8 cellular contexts compared by ENCODE assay signal in genomic region chr10:128124813-128125403, GRCh38. TPM values are rescaled to one million over a fixed set of nuclear protein-coding genes. Genes with fewer than 3 reads are reported as not detected.
DNase-seq lines count a peak whose midpoint lies in the region; ATAC-seq, FAIRE-seq and TF ChIP-seq lines count a peak whose summit lies in the region.

No MANE protein-coding gene starts in this region.

- H3K36me3 ChIP-seq in HepG2 (replicated peaks in 1 of 2; ENCODE audit: control insufficient read depth in 1 of 2, insufficient read depth in 2 of 2, low read length in 2 of 2) (peaks cover 0 to 24% of the 10 kb centered on the region in 2 experiments; a peak in 4 of 5 replicates), right lobe of liver (no peaks in the 10 kb centered on the region), WERI-Rb-1 (peaks cover 58% of the 10 kb centered on the region)

- in situ Hi-C loops in HepG2 (cut with HindIII; ENCODE audit: extremely low pct_ligation_motif_present, low pct_unique_long_range_greater_than_20kb) = no loop called here

- H3K27me3 ChIP-seq in HepG2 (ENCODE audit: control insufficient read depth in 1 of 2, insufficient read depth in 2 of 2, low read length in 2 of 2) (no peaks in the 10 kb centered on the region), right lobe of liver (peaks cover 0 to 28% of the 10 kb centered on the region in 2 donors), WERI-Rb-1 (ENCODE audit: insufficient read depth, low read depth, severe bottlenecking) (no peaks in the 10 kb centered on the region)

- peak overlapping the region; percentile 74 to 93 (median 79) for H3K4me3 ChIP-seq in HepG2 (replicated peaks in 1 of 3; ENCODE audit: insufficient read depth in 1 of 3, low read depth in 2 of 3, low read length in 3 of 3)
- H3K4me3 ChIP-seq in right lobe of liver = no peak overlapping the region
- peak overlapping the region; percentile 97 for H3K4me3 ChIP-seq in WERI-Rb-1 (ENCODE audit: low read depth, low read length)
- peak overlapping the region; percentile 83 for H3K4me3 ChIP-seq in iPS-18c (ENCODE audit: insufficient read depth, low read depth, low read length)

- peaks cover 47% of the 10 kb centered on the region for H3K79me2 ChIP-seq in HepG2 (ENCODE audit: insufficient read depth, low read length)

- H3K4me2 ChIP-seq in HepG2 (ENCODE audit: low read depth, low read length) = peak overlapping the region; percentile 87

- no peak overlapping the region for H2AFZ ChIP-seq in HepG2 (ENCODE audit: low read length)

- POLR2A ChIA-PET in HepG2 (lab: Yijun Ruan, JAX) = no interaction called here

- intact Hi-C loops in HepG2 (cut with micrococcal nuclease; ENCODE audit: unreplicated experiment) = loop anchor here (1.0 kb wide), 2 partner anchors 32 to 87 kb away; no protein-coding TSS in a partner anchor
- intact Hi-C loops in right lobe of liver (cut with DNase I) = no loop called here

- no peak for TF ChIP-seq CTCF in HepG2 (CRISPR knock-in tag; IDR thresholded peaks at IDR 0.05)
- no peak for TF ChIP-seq CTCF in right lobe of liver (IDR thresholded peaks at IDR 0.05)
- no peak for TF ChIP-seq CTCF in WERI-Rb-1 (IDR thresholded peaks at IDR 0.05; ENCODE audit: low read depth, low read length)

- peak overlapping the region; percentile 80 for H3K27ac ChIP-seq in HepG2 (ENCODE audit: extremely low read length, insufficient read depth, low read length)
- H3K27ac ChIP-seq in right lobe of liver = no peak overlapping the region
- H3K27ac ChIP-seq in WERI-Rb-1 = peak overlapping the region; percentile 97

- 8% methylated on average over 7 of the region's 11 CpGs for WGBS in HepG2 (ENCODE audit: low lambda C conversion rate)
- WGBS in right lobe of liver (ENCODE audit: insufficient coverage, low coverage, low lambda C conversion rate, missing lambda C conversion rate) = 45% methylated on average over 7 of the region's 11 CpGs

- DNase-seq in HepG2 (ENCODE audit: low spot score) (no peak), right lobe of liver (no peak), WERI-Rb-1 (no peak)
- no peak for DNase-seq in effector CD4-positive, alpha-beta T cell
- DNase-seq in stimulated activated CD4-positive, alpha-beta T cell treated with anti-CD3 and anti-CD28 coated beads, Interleukin-2, amount 100 ng/mL, for 48 hours = no peak

- no peaks in the 10 kb centered on the region for H4K20me1 ChIP-seq in HepG2 (ENCODE audit: insufficient read depth, low read length)

- no peak for FAIRE-seq in HepG2 (lab: Jason Lieb, UNC)

- CTCF ChIA-PET in HepG2 (lab: Yijun Ruan, JAX; ENCODE audit: low intra/inter-chr PET ratio, low total read pairs) = no interaction called here

- peak overlapping the region; percentile 86 for H3K9ac ChIP-seq in HepG2 (ENCODE audit: insufficient read depth, low read depth, low read length)

- H3K4me1 ChIP-seq in HepG2 (ENCODE audit: insufficient read depth, low read length) (peaks cover 34% of the 10 kb centered on the region), right lobe of liver (peaks cover 0 to 15% (median 4%) of the 10 kb centered on the region in 4 donors)

- TF ChIP-seq RAD21 in HepG2 (CRISPR knock-in tag; IDR thresholded peaks at IDR 0.05) = no peak

- ATAC-seq in HepG2 (0 out of 3 replicates have a peak, but pooled peaks have one; percentile 4), right lobe of liver (no peak), HG03342 (IDR thresholded peaks at IDR 0.05; ENCODE audit: unreplicated experiment) (no peak), GM19351 (IDR thresholded peaks at IDR 0.05; ENCODE audit: unreplicated experiment) (no peak)

- TSS peak; percentile 45 for BruUV-seq in HepG2 (replicated peaks; lab: Mats Ljungman, UMichigan)

- TF ChIP-seq EP300 in HepG2 (IDR thresholded peaks at IDR 0.05; ENCODE audit: low read depth in 2 of 2, low read length in 2 of 2) (no peak), HepG2 (CRISPR knock-in tag; IDR thresholded peaks at IDR 0.05; ENCODE audit: borderline replicate concordance) (no peak)

- TF ChIP-seq POLR2A in HepG2 (IDR thresholded peaks at IDR 0.05; ENCODE audit: insufficient read depth in 1 of 2, low read depth in 2 of 2, low read length in 2 of 2) = no peak
- no peak for TF ChIP-seq POLR2A in right lobe of liver (IDR thresholded peaks at IDR 0.05)

- no peaks in the 10 kb centered on the region for H3K9me3 ChIP-seq in HepG2 (ENCODE audit: low read length)
- no peaks in the 10 kb centered on the region for H3K9me3 ChIP-seq in right lobe of liver
- H3K9me3 ChIP-seq in WERI-Rb-1 (ENCODE audit: severe bottlenecking) = no peaks in the 10 kb centered on the region
- no peaks in the 10 kb centered on the region for H3K9me3 ChIP-seq in iPS-18c (ENCODE audit: control insufficient read depth, insufficient read depth, low read length)

TF ChIP-seq in HepG2, 621 proteins besides CTCF, POLR2A, EP300 and RAD21:
- TF ChIP-seq MIER2 (CRISPR knock-in tag; IDR thresholded peaks at IDR 0.05) (no peak), SIN3A (IDR thresholded peaks at IDR 0.05; ENCODE audit: borderline replicate concordance, low read depth, low read length) (0 out of 2 replicates have a peak, but pooled peaks have one; percentile 7), SRSF1 (optimal IDR thresholded peaks at IDR 0.05; ENCODE audit: low read depth, low read length) (no peak)
TF ChIP-seq in HepG2: peak in this region for 1.

RNA-seq across cellular contexts. Expression of gene MKI67, which starts 1.3 kb away (rescaled TPM):
- total RNA-seq in HepG2 (2016; rRNA removed; fragmentation: Illumina TruSeq; extraction: Trizol) (22.9 and 54.3 TPM in 2 replicates), right lobe of liver (1 to 10 TPM in 4 of 6 experiments, under 1 TPM in 2; 0.42 to 4.6 (median 1.9) TPM)
- total RNA-seq in HepG2 (2016; cell fraction: cytosol; rRNA removed; fragmentation: Illumina TruSeq; extraction: Trizol; ENCODE audit: low read depth) = 2.3 and 2.6 TPM in 2 replicates
- total RNA-seq in HepG2 (2016; cell fraction: insoluble cytoplasmic fraction; rRNA removed; fragmentation: Illumina TruSeq; extraction: Trizol) = 19.0 and 47.1 TPM in 2 replicates
- 8.0 and 10.9 TPM in 2 replicates for total RNA-seq in HepG2 (2016; cell fraction: membrane; rRNA removed; fragmentation: Illumina TruSeq; extraction: Trizol)
- total RNA-seq in HepG2 (2016; cell fraction: nucleus; rRNA removed; fragmentation: Illumina TruSeq; extraction: Trizol) = 63.2 and 64.1 TPM in 2 replicates
- 4.7 and 6.7 TPM in 2 replicates for polyA plus RNA-seq in HepG2 (2011; rRNA removed)
- polyA plus RNA-seq in HepG2 (2011; cell fraction: cytosol; rRNA removed) = 5.0 and 5.1 TPM in 2 replicates
- polyA plus RNA-seq in HepG2 (2011; cell fraction: nucleus; rRNA removed) = 10.0 and 14.1 TPM in 2 replicates
- 6.6 and 17.1 TPM in 2 replicates for polyA plus RNA-seq in HepG2 (2012)
- 1.0 and 1.3 TPM in 2 replicates for polyA plus RNA-seq in HepG2 (2016; cell fraction: cytosol; fragmentation: Illumina TruSeq; extraction: Trizol; ENCODE audit: low read depth)
- polyA plus RNA-seq in HepG2 (2016; cell fraction: insoluble cytoplasmic fraction; fragmentation: Illumina TruSeq; extraction: Trizol; ENCODE audit: low read depth) = 49.6 and 59.8 TPM in 2 replicates
- polyA plus RNA-seq in HepG2 (2016; cell fraction: membrane; fragmentation: Illumina TruSeq; extraction: Trizol; ENCODE audit: low read depth) = 2.2 and 3.0 TPM in 2 replicates
- polyA plus RNA-seq in HepG2 (2016; cell fraction: nucleus; fragmentation: Illumina TruSeq; extraction: Trizol; ENCODE audit: insufficient read depth, low read depth) = 88.9 and 112 TPM in 2 replicates
- polyA minus RNA-seq in HepG2 (2011; rRNA and poly(A)+ RNA removed; ENCODE audit: low replicate concordance) = 8.0 and 51.1 TPM in 2 replicates
- polyA minus RNA-seq in HepG2 (2011; cell fraction: cytosol; rRNA and poly(A)+ RNA removed) = 16.7 and 21.3 TPM in 2 replicates
- 25.5 and 35.3 TPM in 2 replicates for polyA minus RNA-seq in HepG2 (2011; cell fraction: nucleus; rRNA and poly(A)+ RNA removed)

Comparison
In these comparisons a context has a peak if more than half of its experiments do, and no peak if none do; other contexts are left out.
1. H3K27ac ChIP-seq: peak in HepG2 (single experiment) and WERI-Rb-1 (single experiment); none in right lobe of liver (0 of 3).
2. H3K4me3 ChIP-seq: peak in HepG2 (3 of 3), WERI-Rb-1 (single experiment) and iPS-18c (single experiment); none in right lobe of liver (0 of 3).